Comparison of ENCODE assay signal across 8 cellular contexts in genomic region chr12:116278259-116278595, GRCh38. TPM values are rescaled to one million over a fixed set of nuclear protein-coding genes. Genes with fewer than 3 reads are reported as not detected.
DNase-seq lines count a peak whose midpoint lies in the region; ATAC-seq lines count a peak whose summit lies in the region.

No MANE protein-coding gene starts in this region.

- peaks cover 5% of the 10 kb centered on the region for H3K27me3 Mint-ChIP-seq in T-helper 1 cell treated with Interleukin-12 subunit alpha and Interleukin-12 subunit beta and Interleukin-4 antibody, amounts not matched to agents 30 μg/mL and 1 μg/mL, for 36 hours (ENCODE audit: low read depth)
- H3K27me3 Mint-ChIP-seq in activated T-helper 1 cell treated with anti-CD3 and anti-CD28 coated beads, Interleukin-12 subunit alpha, Interleukin-12 subunit beta, Interleukin-2, Interleukin-4 antibody, amounts not matched to agents 30 ng/mL and 10 ng/mL and 1 ng/mL, durations not matched to agents 14 hours and 24 hours and 36 hours (ENCODE audit: insufficient read depth): peaks cover 12% of the 10 kb centered on the region

- H3K9me3 ChIP-seq in iPS-20b (ENCODE audit: insufficient read depth, low read depth, low read length) (no peaks in the 10 kb centered on the region), stomach smooth muscle (ENCODE audit: control insufficient read depth in 2 of 2, low read length in 2 of 2) (no peaks in the 10 kb centered on the region)

- peak overlapping the region; percentile 82 for H3K4me3 Mint-ChIP-seq in T-helper 1 cell treated with Interleukin-12 subunit alpha and Interleukin-12 subunit beta and Interleukin-4 antibody, amounts not matched to agents 30 μg/mL and 1 μg/mL, for 36 hours
- H3K4me3 Mint-ChIP-seq in activated T-helper 1 cell treated with anti-CD3 and anti-CD28 coated beads, Interleukin-12 subunit alpha, Interleukin-12 subunit beta, Interleukin-2, Interleukin-4 antibody, amounts not matched to agents 30 ng/mL and 10 ng/mL and 1 ng/mL, durations not matched to agents 14 hours and 24 hours and 36 hours: peak overlapping the region; percentile 88

- H3K4me3 ChIP-seq in iPS-20b (ENCODE audit: low read length) (peak overlapping the region; percentile 70), stomach smooth muscle (ENCODE audit: low read length in 2 of 2) (peak overlapping the region; percentile 47 to 73)

- H3K36me3 Mint-ChIP-seq in T-helper 1 cell treated with Interleukin-12 subunit alpha and Interleukin-12 subunit beta and Interleukin-4 antibody, amounts not matched to agents 30 μg/mL and 1 μg/mL, for 36 hours (ENCODE audit: low read depth): peaks cover 8% of the 10 kb centered on the region
- H3K36me3 Mint-ChIP-seq in activated T-helper 1 cell treated with anti-CD3 and anti-CD28 coated beads, Interleukin-12 subunit alpha, Interleukin-12 subunit beta, Interleukin-2, Interleukin-4 antibody, amounts not matched to agents 30 ng/mL and 10 ng/mL and 1 ng/mL, durations not matched to agents 14 hours and 24 hours and 36 hours (ENCODE audit: low read depth): no peaks in the 10 kb centered on the region

- H3K9ac ChIP-seq in iPS-20b (ENCODE audit: low read depth, low read length): peak overlapping the region; percentile 28; the same call in 1 of the 2 replicates
- H3K9ac ChIP-seq in stomach smooth muscle (ENCODE audit: low read length in 2 of 2): peak overlapping the region; percentile 2 to 50

- no peak overlapping the region for H3K27ac ChIP-seq in iPS-20b (ENCODE audit: low read length)
- no peak overlapping the region for H3K27ac ChIP-seq in stomach smooth muscle (ENCODE audit: low read length)

- ATAC-seq in HG02642 (IDR thresholded peaks at IDR 0.05; ENCODE audit: poor library complexity, unreplicated experiment): no peak
- no peak for ATAC-seq in HG03442 (IDR thresholded peaks at IDR 0.05; ENCODE audit: unreplicated experiment)
- no peak for ATAC-seq in GM18909 (IDR thresholded peaks at IDR 0.05; ENCODE audit: poor library complexity, unreplicated experiment)

- peak overlapping the region; percentile 89 for H3K27ac Mint-ChIP-seq in T-helper 1 cell treated with Interleukin-12 subunit alpha and Interleukin-12 subunit beta and Interleukin-4 antibody, amounts not matched to agents 30 μg/mL and 1 μg/mL, for 36 hours
- peak overlapping the region; percentile 85 for H3K27ac Mint-ChIP-seq in activated T-helper 1 cell treated with anti-CD3 and anti-CD28 coated beads, Interleukin-12 subunit alpha, Interleukin-12 subunit beta, Interleukin-2, Interleukin-4 antibody, amounts not matched to agents 30 ng/mL and 10 ng/mL and 1 ng/mL, durations not matched to agents 14 hours and 24 hours and 36 hours

- no peaks in the 10 kb centered on the region for H3K9me3 Mint-ChIP-seq in T-helper 1 cell treated with Interleukin-12 subunit alpha and Interleukin-12 subunit beta and Interleukin-4 antibody, amounts not matched to agents 30 μg/mL and 1 μg/mL, for 36 hours
- no peaks in the 10 kb centered on the region for H3K9me3 Mint-ChIP-seq in activated T-helper 1 cell treated with anti-CD3 and anti-CD28 coated beads, Interleukin-12 subunit alpha, Interleukin-12 subunit beta, Interleukin-2, Interleukin-4 antibody, amounts not matched to agents 30 ng/mL and 10 ng/mL and 1 ng/mL, durations not matched to agents 14 hours and 24 hours and 36 hours

- intact Hi-C loops in activated T-helper 1 cell treated with anti-CD3 and anti-CD28 coated beads, Interleukin-12 subunit alpha, Interleukin-12 subunit beta, Interleukin-2, Interleukin-4 antibody, amounts not matched to agents 30 ng/mL and 10 ng/mL and 1 ng/mL, durations not matched to agents 14 hours and 24 hours and 36 hours (cut with micrococcal nuclease): loop anchor here (2.0 to 5.0 kb wide), 5 partner anchors 47 to 459 kb away; partner anchors contain the start of genes RNFT2 and SPRING1

- H3K4me1 Mint-ChIP-seq in T-helper 1 cell treated with Interleukin-12 subunit alpha and Interleukin-12 subunit beta and Interleukin-4 antibody, amounts not matched to agents 30 μg/mL and 1 μg/mL, for 36 hours (ENCODE audit: low read depth): peaks cover 42% of the 10 kb centered on the region
- H3K4me1 Mint-ChIP-seq in activated T-helper 1 cell treated with anti-CD3 and anti-CD28 coated beads, Interleukin-12 subunit alpha, Interleukin-12 subunit beta, Interleukin-2, Interleukin-4 antibody, amounts not matched to agents 30 ng/mL and 10 ng/mL and 1 ng/mL, durations not matched to agents 14 hours and 24 hours and 36 hours (ENCODE audit: low read depth): peaks cover 66% of the 10 kb centered on the region

- H3K4me1 ChIP-seq in iPS-20b (ENCODE audit: insufficient read depth, low read length): peaks cover 20% of the 10 kb centered on the region
- H3K4me1 ChIP-seq in stomach smooth muscle (ENCODE audit: control insufficient read depth, insufficient read depth, low read length): peaks cover 4% of the 10 kb centered on the region

- H3K36me3 ChIP-seq in iPS-20b (ENCODE audit: insufficient read depth, low read depth, low read length) (no peaks in the 10 kb centered on the region), stomach smooth muscle (ENCODE audit: control insufficient read depth in 2 of 2, insufficient read depth in 2 of 2, low read length in 2 of 2) (no peaks in the 10 kb centered on the region)

- no peak for DNase-seq in T-helper 1 cell
- DNase-seq in activated T-helper 1 cell treated with anti-CD3 and anti-CD28 coated beads, Interleukin-12 subunit alpha, Interleukin-12 subunit beta, Interleukin-2, Interleukin-4 antibody, amounts not matched to agents 30 ng/mL and 10 ng/mL and 1 ng/mL, durations not matched to agents 14 hours and 24 hours and 36 hours (ENCODE audit: low spot score): no peak

- H3K27me3 ChIP-seq in iPS-20b (ENCODE audit: insufficient read depth, low read length) (peaks cover 7% of the 10 kb centered on the region; the same call in 1 of the 2 replicates), stomach smooth muscle (ENCODE audit: control insufficient read depth in 1 of 2, insufficient read depth in 2 of 2, low read length in 2 of 2) (no peaks in the 10 kb centered on the region)

RNA-seq across cellular contexts. Expression of gene MED13L, which starts 0.7 kb away (rescaled TPM):
- 65.5 and 66.1 TPM in 2 replicates for total RNA-seq in activated T-helper 1 cell treated with anti-CD3 and anti-CD28 coated beads, Interleukin-12 subunit alpha, Interleukin-12 subunit beta, Interleukin-2, Interleukin-4 antibody, amounts not matched to agents 30 ng/mL and 10 ng/mL and 1 ng/mL, durations not matched to agents 14 hours and 24 hours and 36 hours
